Comparison of ENCODE assay signal across 21 cellular contexts in genomic region chr17:82691714-82692113, GRCh38. TPM values are rescaled to one million over a fixed set of nuclear protein-coding genes. Genes with fewer than 3 reads are reported as not detected.
DNase-seq lines count a peak whose midpoint lies in the region; ATAC-seq and TF ChIP-seq lines count a peak whose summit lies in the region.
"Had no signal": no experiment of that assay in that cellular context is flagged by ENCODE, and none has a peak within 500 bp of the region (broad histone marks: within the 10 kb centered on the region; RNA-seq: fewer than 3 reads in every experiment).

No MANE protein-coding gene starts in this region.

- TF ChIP-seq CTCF in left ventricle myocardium inferior (IDR thresholded peaks at IDR 0.05; ENCODE audit: borderline replicate concordance): no peak

- peak overlapping the region; percentile 1 for H3K4me3 Mint-ChIP-seq in activated T-cell treated with anti-CD3 and anti-CD28 coated beads, Interleukin-2, amount 50 U/mL, for 24 hours
- no peak overlapping the region for H3K4me3 Mint-ChIP-seq in stimulated activated effector memory CD8-positive, alpha-beta T cell treated with anti-CD3 and anti-CD28 coated beads, Interleukin-12 subunit alpha, Interleukin-12 subunit beta, amount 100 ng/mL, for 72 hours
- H3K4me3 Mint-ChIP-seq in naive thymus-derived CD4-positive, alpha-beta T cell: no peak overlapping the region
- H3K4me3 Mint-ChIP-seq: HFFc6 had no signal

- H3K23ac ChIP-seq in mesenchymal stem cell (ENCODE audit: low read length in 2 of 2): no peak overlapping the region

- no peak overlapping the region for H4K8ac ChIP-seq in mesenchymal stem cell (ENCODE audit: low read length)

- H3K14ac ChIP-seq in mesenchymal stem cell (ENCODE audit: low read length in 2 of 2): no peak overlapping the region

- H3K9ac ChIP-seq in mesenchymal stem cell (ENCODE audit: low read length): no peak overlapping the region
- H3K9ac ChIP-seq: KMS-11 had no signal

- DNase-seq in activated T-cell treated with anti-CD3 and anti-CD28 coated beads, Interleukin-2, amount 50 U/mL, for 24 hours: no peak
- DNase-seq in activated T-cell treated with anti-CD3 and anti-CD28 coated beads, Interleukin-2, amount 50 U/mL, for 1 hour: no peak
- DNase-seq in mesenchymal stem cell: no peak
- no peak for DNase-seq in stimulated activated effector memory CD8-positive, alpha-beta T cell treated with anti-CD3 and anti-CD28 coated beads, Interleukin-12 subunit alpha, Interleukin-12 subunit beta, amount 100 ng/mL, for 72 hours (ENCODE audit: low spot score in 2 of 2)
- no peak for DNase-seq in naive thymus-derived CD4-positive, alpha-beta T cell
- DNase-seq in NCI-H2171 treated with DMSO at 0.1 percent for 48 hours (lab: John Stamatoyannopoulos, UW): no peak
- no peak for DNase-seq in left ventricle myocardium inferior
- DNase-seq: COR-L47, DMS153, HFFc6, NCI-H1048, NCI-H146, NCI-H2081, NCI-H510A, NCI-H774, PC-9 had no signal

- H2BK12ac ChIP-seq in mesenchymal stem cell (ENCODE audit: low read length in 2 of 2): no peak overlapping the region

- peaks cover 17% of the 10 kb centered on the region for H3K4me1 Mint-ChIP-seq in activated T-cell treated with anti-CD3 and anti-CD28 coated beads, Interleukin-2, amount 50 U/mL, for 24 hours (ENCODE audit: low read depth)
- H3K4me1 Mint-ChIP-seq in stimulated activated effector memory CD8-positive, alpha-beta T cell treated with anti-CD3 and anti-CD28 coated beads, Interleukin-12 subunit alpha, Interleukin-12 subunit beta, amount 100 ng/mL, for 72 hours: peaks cover 17% of the 10 kb centered on the region
- H3K4me1 Mint-ChIP-seq in naive thymus-derived CD4-positive, alpha-beta T cell: peaks cover 0 to 2% (median 0%) of the 10 kb centered on the region in 7 donors

- H3K4me2 ChIP-seq in mesenchymal stem cell (ENCODE audit: low read length, poor library complexity, severe bottlenecking): no peak overlapping the region
- H3K4me2 ChIP-seq: A549, KMS-11, PC-9 had no signal

- H3K36me3 Mint-ChIP-seq in activated T-cell treated with anti-CD3 and anti-CD28 coated beads, Interleukin-2, amount 50 U/mL, for 24 hours (ENCODE audit: low read depth): peaks cover 7% of the 10 kb centered on the region
- no peaks in the 10 kb centered on the region for H3K36me3 Mint-ChIP-seq in stimulated activated effector memory CD8-positive, alpha-beta T cell treated with anti-CD3 and anti-CD28 coated beads, Interleukin-12 subunit alpha, Interleukin-12 subunit beta, amount 100 ng/mL, for 72 hours
- peaks cover 0 to 27% (median 14%) of the 10 kb centered on the region in 5 donors for H3K36me3 Mint-ChIP-seq in naive thymus-derived CD4-positive, alpha-beta T cell

- intact Hi-C loops in naive thymus-derived CD4-positive, alpha-beta T cell (cut with micrococcal nuclease): loop anchor here in 1 of 2 donors (10.0 kb wide), 1 partner anchor 97 kb away; no protein-coding TSS in a partner anchor
- intact Hi-C loops in left ventricle myocardium inferior (cut with micrococcal nuclease): no loop called here

- H2BK15ac ChIP-seq in mesenchymal stem cell (ENCODE audit: low read depth, poor library complexity, severe bottlenecking): no peak overlapping the region

- 94% methylated on average over 11 of the region's 17 CpGs for WGBS in mesenchymal stem cell

- H3K27me3 ChIP-seq in mesenchymal stem cell (ENCODE audit: control insufficient read depth in 1 of 2, insufficient read depth in 1 of 2, low read length in 2 of 2): no peaks in the 10 kb centered on the region
- H3K27me3 ChIP-seq in naive thymus-derived CD4-positive, alpha-beta T cell (ENCODE audit: control insufficient read depth in 2 of 2, insufficient read depth in 2 of 2, low read length in 2 of 2): no peaks in the 10 kb centered on the region
- no peaks in the 10 kb centered on the region for H3K27me3 ChIP-seq in left ventricle myocardium inferior (ENCODE audit: low read depth)

- H3K9me3 ChIP-seq in mesenchymal stem cell (ENCODE audit: control insufficient read depth, low read length) (peaks cover 11% of the 10 kb centered on the region), left ventricle myocardium inferior (replicated peaks) (peaks cover 18% of the 10 kb centered on the region)
- peaks cover 0 to 7% (median 0%) of the 10 kb centered on the region in 3 experiments for H3K9me3 ChIP-seq in naive thymus-derived CD4-positive, alpha-beta T cell (ENCODE audit: control insufficient read depth in 2 of 3, low read length in 3 of 3)

- peak overlapping the region; percentile 64 for H4K91ac ChIP-seq in mesenchymal stem cell (ENCODE audit: low read length)

- peaks cover 10% of the 10 kb centered on the region for H3K79me1 ChIP-seq in mesenchymal stem cell (replicated peaks; ENCODE audit: low read length, poor library complexity, severe bottlenecking)

- no peak overlapping the region for H2BK5ac ChIP-seq in mesenchymal stem cell (ENCODE audit: low read depth, low read length, poor library complexity, severe bottlenecking)

- POLR2A ChIA-PET in naive thymus-derived CD4-positive, alpha-beta T cell (lab: Charles Lee): no interaction called here

- no peak overlapping the region for H2AK5ac ChIP-seq in mesenchymal stem cell (ENCODE audit: low read length, severe bottlenecking)

- H3K27me3 Mint-ChIP-seq in activated T-cell treated with anti-CD3 and anti-CD28 coated beads, Interleukin-2, amount 50 U/mL, for 24 hours: peaks cover 5% of the 10 kb centered on the region
- peaks cover 0 to 9% (median 0%) of the 10 kb centered on the region in 5 donors for H3K27me3 Mint-ChIP-seq in naive thymus-derived CD4-positive, alpha-beta T cell

- ATAC-seq in stimulated activated effector memory CD8-positive, alpha-beta T cell treated with anti-CD3 and anti-CD28 coated beads, Interleukin-12 subunit alpha, Interleukin-12 subunit beta, amount 100 ng/mL, for 72 hours: no peak
- no peak for ATAC-seq in naive thymus-derived CD4-positive, alpha-beta T cell
- ATAC-seq: HepG2 had no signal

- CTCF ChIA-PET in naive thymus-derived CD4-positive, alpha-beta T cell (lab: Charles Lee): no interaction called here

- H3K18ac ChIP-seq in mesenchymal stem cell (ENCODE audit: low read depth in 1 of 2, low read length in 2 of 2): no peak overlapping the region

- H3K4me3 ChIP-seq in mesenchymal stem cell (ENCODE audit: insufficient read depth in 1 of 2, low read depth in 1 of 2, low read length in 2 of 2) (no peak overlapping the region), left ventricle myocardium inferior (no peak overlapping the region)
- no peak overlapping the region for H3K4me3 ChIP-seq in naive thymus-derived CD4-positive, alpha-beta T cell (ENCODE audit: low read length)
- H3K4me3 ChIP-seq: A549, PC-9 had no signal

- peak overlapping the region; percentile 81 for H3K27ac ChIP-seq in angular gyrus (ENCODE audit: low read depth, low read length)
- no peak overlapping the region for H3K27ac ChIP-seq in mesenchymal stem cell (ENCODE audit: low read length, poor library complexity, severe bottlenecking)
- no peak overlapping the region for H3K27ac ChIP-seq in naive thymus-derived CD4-positive, alpha-beta T cell (ENCODE audit: low read depth, low read length)
- H3K27ac ChIP-seq in left ventricle myocardium inferior (replicated peaks): no peak overlapping the region
- H3K27ac ChIP-seq: A549, KMS-11, PC-9 had no signal

- peak overlapping the region; percentile 37 for H3K27ac Mint-ChIP-seq in activated T-cell treated with anti-CD3 and anti-CD28 coated beads, Interleukin-2, amount 50 U/mL, for 24 hours
- H3K27ac Mint-ChIP-seq in stimulated activated effector memory CD8-positive, alpha-beta T cell treated with anti-CD3 and anti-CD28 coated beads, Interleukin-12 subunit alpha, Interleukin-12 subunit beta, amount 100 ng/mL, for 72 hours: peak overlapping the region; percentile 26
- H3K27ac Mint-ChIP-seq in naive thymus-derived CD4-positive, alpha-beta T cell: peak overlapping the region in 1 of 9 donors; percentile 38
- H3K27ac Mint-ChIP-seq: HFFc6 had no signal

- no peak overlapping the region for H3K4ac ChIP-seq in mesenchymal stem cell (ENCODE audit: low read depth in 1 of 2, low read length in 2 of 2)

- H2AFZ ChIP-seq in mesenchymal stem cell (ENCODE audit: low read depth, low read length): no peak overlapping the region
- H2AFZ ChIP-seq: PC-9 had no signal

- peaks cover 18% of the 10 kb centered on the region for H3K4me1 ChIP-seq in mesenchymal stem cell (ENCODE audit: control insufficient read depth, insufficient read depth, low read depth, low read length)
- no peaks in the 10 kb centered on the region for H3K4me1 ChIP-seq in naive thymus-derived CD4-positive, alpha-beta T cell (ENCODE audit: control insufficient read depth in 2 of 2, insufficient read depth in 2 of 2, low read length in 2 of 2)
- H3K4me1 ChIP-seq in left ventricle myocardium inferior: peaks cover 11% of the 10 kb centered on the region

- H3K9me3 Mint-ChIP-seq in activated T-cell treated with anti-CD3 and anti-CD28 coated beads, Interleukin-2, amount 50 U/mL, for 24 hours: peaks cover 14% of the 10 kb centered on the region
- peaks cover 6% of the 10 kb centered on the region for H3K9me3 Mint-ChIP-seq in stimulated activated effector memory CD8-positive, alpha-beta T cell treated with anti-CD3 and anti-CD28 coated beads, Interleukin-12 subunit alpha, Interleukin-12 subunit beta, amount 100 ng/mL, for 72 hours
- peaks cover 0 to 15% (median 8%) of the 10 kb centered on the region in 11 donors for H3K9me3 Mint-ChIP-seq in naive thymus-derived CD4-positive, alpha-beta T cell

- H3K36me3 ChIP-seq in mesenchymal stem cell (ENCODE audit: control insufficient read depth in 1 of 2, insufficient read depth in 2 of 2, low read depth in 1 of 2, low read length in 2 of 2) (peaks cover 0 to 33% of the 10 kb centered on the region in 2 experiments), left ventricle myocardium inferior (peaks cover 5% of the 10 kb centered on the region)
- H3K36me3 ChIP-seq in naive thymus-derived CD4-positive, alpha-beta T cell (ENCODE audit: control insufficient read depth in 2 of 3, insufficient read depth in 3 of 3, low read length in 3 of 3): no peaks in the 10 kb centered on the region

- H2BK120ac ChIP-seq in mesenchymal stem cell (ENCODE audit: low read depth, low read length): no peak overlapping the region

RNA-seq across cellular contexts. Expression of gene RAB40B, which starts 6.8 kb away (rescaled TPM):
- polyA plus RNA-seq in mesenchymal stem cell (2013, experiment 1 of 2): 8.5 TPM
- 7.7 TPM for polyA plus RNA-seq in mesenchymal stem cell (2013, experiment 2 of 2)
- total RNA-seq in naive thymus-derived CD4-positive, alpha-beta T cell: 1 to 10 TPM; 2.8 to 6.1 (median 3.6) TPM
- 1 to 10 TPM; 1.3 to 2.5 TPM for polyA plus RNA-seq in naive thymus-derived CD4-positive, alpha-beta T cell
- 22.4 TPM for total RNA-seq in left ventricle myocardium inferior

RNA-seq across cellular contexts. Expression of gene FN3KRP, which starts 24.8 kb away (rescaled TPM):
- polyA plus RNA-seq in mesenchymal stem cell (2013, experiment 1 of 2): 13.0 TPM
- 12.8 TPM for polyA plus RNA-seq in mesenchymal stem cell (2013, experiment 2 of 2)
- 10 to 100 TPM; 29.9 to 38.7 (median 35.7) TPM for total RNA-seq in naive thymus-derived CD4-positive, alpha-beta T cell
- 10 to 100 TPM; 31.5 to 32.8 TPM for polyA plus RNA-seq in naive thymus-derived CD4-positive, alpha-beta T cell
- 13.6 TPM for total RNA-seq in left ventricle myocardium inferior

RNA-seq across cellular contexts. Expression of gene WDR45B, which starts 43.5 kb away (rescaled TPM):
- polyA plus RNA-seq in mesenchymal stem cell (2013, experiment 1 of 2): 65.7 TPM
- 65.3 TPM for polyA plus RNA-seq in mesenchymal stem cell (2013, experiment 2 of 2)
- 10 to 100 TPM; 44.9 to 91.6 (median 68.4) TPM for total RNA-seq in naive thymus-derived CD4-positive, alpha-beta T cell
- polyA plus RNA-seq in naive thymus-derived CD4-positive, alpha-beta T cell: 10 to 100 TPM; 30.5 to 36.8 TPM
- 41.4 TPM for total RNA-seq in left ventricle myocardium inferior

RNA-seq across cellular contexts. Expression of gene FN3K, which starts 43.7 kb away (rescaled TPM):
- 5.0 TPM for polyA plus RNA-seq in mesenchymal stem cell (2013, experiment 1 of 2)
- polyA plus RNA-seq in mesenchymal stem cell (2013, experiment 2 of 2): 5.7 TPM
- 10 to 100 TPM in 3 of 5 experiments, 1 to 10 TPM in 2; 3.9 to 14.1 (median 12.0) TPM for total RNA-seq in naive thymus-derived CD4-positive, alpha-beta T cell
- 1 to 10 TPM in 1 of 2 donors, under 1 TPM in 1; 0.97 to 1.2 TPM for polyA plus RNA-seq in naive thymus-derived CD4-positive, alpha-beta T cell
- total RNA-seq in left ventricle myocardium inferior: 79.1 TPM
- total RNA-seq: H4 had no signal
